ENCODE assay signal across 8 cellular contexts in genomic region chr2:20224191-20224715, GRCh38. TPM values are rescaled to one million over a fixed set of nuclear protein-coding genes. Genes with fewer than 3 reads are reported as not detected.
DNase-seq lines count a peak whose midpoint lies in the region; ATAC-seq, FAIRE-seq and TF ChIP-seq lines count a peak whose summit lies in the region.

No MANE protein-coding gene starts in this region.

- H3K4me3 ChIP-seq in bronchial epithelial cell (ENCODE audit: low read depth, low read length) = peak overlapping the region; percentile 81
- H3K4me3 ChIP-seq in mesodermal cell (ENCODE audit: extremely low read depth, insufficient read depth, low read length, poor library complexity, severe bottlenecking) = peak overlapping the region; percentile 56

- TF ChIP-seq CTCF in bronchial epithelial cell (IDR thresholded peaks at IDR 0.05; ENCODE audit: insufficient read depth, low read length, severe bottlenecking) = no peak

- no peaks in the 10 kb centered on the region for H3K27me3 ChIP-seq in bronchial epithelial cell (ENCODE audit: control insufficient read depth, insufficient read depth, low read length)

- ATAC-seq in GM19025 (IDR thresholded peaks at IDR 0.05; ENCODE audit: low read depth, unreplicated experiment) (peak; percentile 18), HG03354 (IDR thresholded peaks at IDR 0.05; ENCODE audit: poor library complexity, severe bottlenecking, unreplicated experiment) (peak; percentile 41)

- 0 to 1% methylated on average over 39 to 62 of the region's 67 CpGs for WGBS in mesodermal cell (ENCODE audit: insufficient coverage in 2 of 2), 2 experiments

- no peaks in the 10 kb centered on the region for H3K9me3 ChIP-seq in mesodermal cell (ENCODE audit: control insufficient read depth, low read length)

- FAIRE-seq in bronchial epithelial cell (lab: Jason Lieb, UNC) = no peak

- DNase-seq in bronchial epithelial cell (ENCODE audit: low read depth) (no peak), pons (ENCODE audit: low spot score) (no peak), NCI-H1930 (lab: John Stamatoyannopoulos, UW) (no peak), SHP77 treated with DMSO at 0.1 percent for 48 hours (lab: John Stamatoyannopoulos, UW) (no peak), AG08396 (ENCODE audit: low spot score) (no peak)

- peaks cover 19% of the 10 kb centered on the region for H3K36me3 ChIP-seq in bronchial epithelial cell (ENCODE audit: control insufficient read depth, insufficient read depth, low read length)
- H3K36me3 ChIP-seq in mesodermal cell (ENCODE audit: control insufficient read depth, insufficient read depth, low read length) = no peaks in the 10 kb centered on the region

- no peak overlapping the region for H3K27ac ChIP-seq in mesodermal cell (ENCODE audit: low read depth, low read length, severe bottlenecking)

- peaks cover 7% of the 10 kb centered on the region for H3K4me1 ChIP-seq in mesodermal cell (ENCODE audit: control insufficient read depth, insufficient read depth, low read length, poor library complexity, severe bottlenecking)

RNA-seq across cellular contexts. Expression of gene SDC1, which starts 0.7 kb away (rescaled TPM):
- total RNA-seq in bronchial epithelial cell = 1,084 and 1,308 TPM in 2 replicates
- 26.1 TPM for polyA plus RNA-seq in mesodermal cell (2013, experiment 1 of 2)
- 19.4 TPM for polyA plus RNA-seq in mesodermal cell (2013, experiment 2 of 2)
